Comparison of ENCODE assay signal across 16 cellular contexts in the genomic region with DNA sequence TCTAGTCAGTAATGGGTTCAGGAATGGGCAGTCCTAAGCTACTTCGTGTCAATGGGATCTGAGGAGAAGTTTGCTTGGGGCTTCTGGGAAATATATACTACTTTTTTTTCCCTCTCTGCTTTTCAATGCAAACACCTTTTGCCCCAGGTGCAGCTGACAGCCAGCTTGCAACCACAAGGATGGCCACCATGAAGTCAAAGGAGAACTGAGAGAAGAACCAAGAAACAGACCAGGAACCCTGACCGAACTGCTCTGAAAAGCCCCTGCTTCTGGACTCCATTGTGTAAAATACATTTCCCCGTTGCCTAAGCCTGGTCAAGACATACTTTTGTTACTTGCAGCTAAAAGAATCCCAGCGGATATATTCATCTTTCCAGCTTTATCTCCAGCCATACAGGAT. TPM values are rescaled to one million over a fixed set of nuclear protein-coding genes. Genes with fewer than 3 reads are reported as not detected.
DNase-seq lines count a peak whose midpoint lies in the region; ATAC-seq, FAIRE-seq and TF ChIP-seq lines count a peak whose summit lies in the region.
"Had no signal": no experiment of that assay in that cellular context is flagged by ENCODE, and none has a peak within 500 bp of the region (broad histone marks: within the 10 kb centered on the region; RNA-seq: fewer than 3 reads in every experiment).

No MANE protein-coding gene starts in this region.

- no peak for TF ChIP-seq POLR2A in GM12892 (IDR thresholded peaks at IDR 0.05; ENCODE audit: low read depth, low read length)
- TF ChIP-seq POLR2A in lower leg skin (IDR thresholded peaks at IDR 0.05) = no peak

- DNase-seq in GM12892 (ENCODE audit: insufficient read length) = no peak
- no peak for DNase-seq in lower leg skin (ENCODE audit: low spot score in 2 of 2)
- DNase-seq in NCI-H1417 treated with DMSO at 0.1 percent for 48 hours (lab: John Stamatoyannopoulos, UW) = no peak
- no peak for DNase-seq in SIG-M5 (lab: John Stamatoyannopoulos, UW)
- no peak for DNase-seq in effector CD4-positive, alpha-beta T cell
- DNase-seq: activated naive CD8-positive, alpha-beta T cell treated with anti-CD3 and anti-CD28 coated beads, Interleukin-2, amount 50 U/mL, for 24 hours; DMS79; foreskin melanocyte; IMR-90; left cardiac atrium; NCI-H187 treated with DMSO at 0.1 percent for 48 hours; PC-9; T-helper 2 cell had no signal

- ATAC-seq in GM19455 (IDR thresholded peaks at IDR 0.05; ENCODE audit: unreplicated experiment) (peak; percentile 86), HG02852 (IDR thresholded peaks at IDR 0.05; ENCODE audit: unreplicated experiment) (peak; percentile 73), HG03460 (IDR thresholded peaks at IDR 0.05; ENCODE audit: unreplicated experiment) (peak; percentile 80)
- ATAC-seq: activated naive CD8-positive, alpha-beta T cell treated with anti-CD3 and anti-CD28 coated beads, Interleukin-2, amount 50 U/mL, for 24 hours; left cardiac atrium had no signal

- no peak for TF ChIP-seq CTCF in lower leg skin (IDR thresholded peaks at IDR 0.05)

- no peak overlapping the region for H3K4me3 ChIP-seq in lower leg skin (ENCODE audit: low read depth, poor library complexity, severe bottlenecking)
- H3K4me3 ChIP-seq: PC-9 had no signal

- 93 to 98% methylated on average over 4 of the region's 4 CpGs for WGBS in lower leg skin, 2 donors

- peak; percentile 89 for FAIRE-seq in GM12892 (lab: Jason Lieb, UNC)

- intact Hi-C loops in lower leg skin (cut with DNase I; ENCODE audit: low total_unique reads) = no loop called here

RNA-seq across cellular contexts. Expression of a gene that starts 20.1 kb away (rescaled TPM):
- 449 TPM for polyA plus RNA-seq in GM12892 (2012; ENCODE audit: missing spikeins)
- total RNA-seq in lower leg skin = 1,000 to 10,000 TPM in 1 of 4 donors, 100 to 1,000 TPM in 3; 861 to 1,282 (median 914) TPM
